In the genomic region with DNA sequence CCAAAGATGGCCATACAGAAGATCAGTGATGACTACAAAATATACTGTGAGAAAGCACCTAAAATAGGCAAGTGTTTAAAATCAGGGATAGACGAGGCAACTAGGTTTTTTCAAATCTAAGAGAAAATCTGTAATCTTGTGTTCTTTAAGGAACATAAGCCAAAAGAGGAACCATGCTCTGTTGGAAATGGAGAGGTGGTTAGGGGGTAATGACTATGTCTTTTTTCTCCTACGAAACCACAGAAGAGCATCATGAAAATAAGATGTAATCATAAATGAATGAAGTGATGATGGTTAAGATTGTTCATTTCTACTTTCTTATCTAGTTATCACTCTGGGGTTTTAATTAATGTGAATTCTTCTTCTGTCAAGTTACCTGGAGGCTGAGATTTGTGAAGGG, we compare ENCODE assay signal across 21 cellular contexts. TPM values are rescaled to one million over a fixed set of nuclear protein-coding genes. Genes with fewer than 3 reads are reported as not detected.
A peak's percentile ranks its signal among the peaks of the same experiment; 100 is the strongest.
DNase-seq lines count a peak whose midpoint lies in the region; ATAC-seq and TF ChIP-seq lines count a peak whose summit lies in the region.
"Had no signal": no experiment of that assay in that cellular context is flagged by ENCODE, and none has a peak within 500 bp of the region (broad histone marks: within the 10 kb centered on the region; RNA-seq: fewer than 3 reads in every experiment).

No MANE protein-coding gene starts in this region.

- ATAC-seq in memory B cell (ENCODE audit: low read depth): peak; percentile 48
- no peak for ATAC-seq in GM21825 (IDR thresholded peaks at IDR 0.05; ENCODE audit: unreplicated experiment)
- ATAC-seq: PC-3 had no signal

- no peak overlapping the region for H3K4me3 ChIP-seq in vagina

- no peak for TF ChIP-seq CTCF in vagina (IDR thresholded peaks at IDR 0.05)

- intact Hi-C loops in vagina (cut with DNase I): no loop called here

- no peaks in the 10 kb centered on the region for H3K36me3 ChIP-seq in vagina

- TF ChIP-seq POLR2A in vagina (IDR thresholded peaks at IDR 0.05): no peak

- no peak overlapping the region for H3K4me3 Mint-ChIP-seq in memory B cell
- H3K4me3 Mint-ChIP-seq: IgD-negative memory B cell had no signal

- H3K36me3 Mint-ChIP-seq in memory B cell: no peaks in the 10 kb centered on the region

- H3K27me3 ChIP-seq in vagina: no peaks in the 10 kb centered on the region

- H3K4me1 ChIP-seq in vagina: no peaks in the 10 kb centered on the region

- H3K27me3 Mint-ChIP-seq in memory B cell: peaks cover 2% of the 10 kb centered on the region

- H3K9me3 Mint-ChIP-seq in memory B cell: no peaks in the 10 kb centered on the region
- H3K9me3 Mint-ChIP-seq: IgD-negative memory B cell had no signal

- H3K9me3 ChIP-seq in vagina: no peaks in the 10 kb centered on the region

- DNase-seq in CD1c-positive myeloid dendritic cell (ENCODE audit: extremely low spot score): peak; percentile 37
- peak; percentile 88 for DNase-seq in MV-4-11 (lab: John Stamatoyannopoulos, UW)
- peak; percentile 48 for DNase-seq in SIG-M5 (lab: John Stamatoyannopoulos, UW)
- no peak for DNase-seq in memory B cell (ENCODE audit: low spot score in 2 of 2)
- DNase-seq in stimulated activated CD4-positive, alpha-beta T cell treated with anti-CD3 and anti-CD28 coated beads, Interleukin-2, amount 100 ng/mL, for 48 hours: no peak
- DNase-seq in vagina (ENCODE audit: extremely low spot score in 2 of 2): no peak
- DNase-seq in activated T-cell treated with anti-CD3 and anti-CD28 coated beads, Interleukin-2, amount 50 U/mL, for 48 hours: no peak
- DNase-seq: ACHN, C1 segment of cervical spinal cord, COR-L47, DMS53, GOT3, NCI-H1105, NCI-H1694 treated with DMSO at 0.1 percent for 48 hours, NCI-H2171, NCI-H446 treated with DMSO at 0.1 percent for 48 hours, NCI-H82, PC-3, T-helper 9 cell had no signal

- no peak overlapping the region for H3K27ac Mint-ChIP-seq in memory B cell
- H3K27ac Mint-ChIP-seq: IgD-negative memory B cell had no signal

- H3K4me1 Mint-ChIP-seq in memory B cell: peaks cover 9% of the 10 kb centered on the region

- H3K27ac ChIP-seq in vagina: no peak overlapping the region

RNA-seq across cellular contexts. Expression of gene RGSL1, which starts 43.1 kb away (rescaled TPM):
- not detected for total RNA-seq in vagina
- total RNA-seq: PC-3 had no signal

Comparison
In these comparisons a context has a peak if more than half of its experiments do, and no peak if none do; other contexts are left out.
1. DNase-seq: peak in CD1c-positive myeloid dendritic cell (single experiment), MV-4-11 (single experiment) and SIG-M5 (single experiment); none in memory B cell (0 of 2), stimulated activated CD4-positive, alpha-beta T cell treated with anti-CD3 and anti-CD28 coated beads, Interleukin-2, amount 100 ng/mL, for 48 hours (0 of 2), vagina (0 of 2) and activated T-cell treated with anti-CD3 and anti-CD28 coated beads, Interleukin-2, amount 50 U/mL, for 48 hours (0 of 2).